Comparison of ENCODE assay signal across 22 cellular contexts in genomic region chr5:71893451-71893850, GRCh38.
A peak's percentile ranks its signal among the peaks of the same experiment; 100 is the strongest.
DNase-seq lines count a peak whose midpoint lies in the region; TF ChIP-seq lines count a peak whose summit lies in the region.
"Had no signal": no experiment of that assay in that cellular context is flagged by ENCODE, and none has a peak within 500 bp of the region (broad histone marks: within the 10 kb centered on the region; RNA-seq: fewer than 3 reads in every experiment).

No MANE protein-coding gene starts in this region.

- peaks cover 5% of the 10 kb centered on the region for H3K9me3 Mint-ChIP-seq in Calu3 (ENCODE audit: low read depth, unreplicated experiment)
- H3K9me3 Mint-ChIP-seq: CD8-positive, alpha-beta T cell had no signal

- H3K4me1 ChIP-seq in adipocyte (ENCODE audit: control insufficient read depth, insufficient read depth, low read length), result peaks cover 11% of the 10 kb centered on the region

- H3F3A ChIP-seq in neural cell (ENCODE audit: insufficient read depth, low read length, poor library complexity, severe bottlenecking), result no peaks in the 10 kb centered on the region

- H3K36me3 ChIP-seq in adipocyte (ENCODE audit: control insufficient read depth, insufficient read depth, low read length, severe bottlenecking) (no peaks in the 10 kb centered on the region), neural cell (ENCODE audit: insufficient read depth, low read length) (no peaks in the 10 kb centered on the region)

- H3K36me3 Mint-ChIP-seq in Calu3 (ENCODE audit: insufficient read depth, unreplicated experiment), result no peaks in the 10 kb centered on the region
- H3K36me3 Mint-ChIP-seq: CD8-positive, alpha-beta T cell had no signal

- H3K27me3 Mint-ChIP-seq in Calu3 (ENCODE audit: unreplicated experiment), result peaks cover 17% of the 10 kb centered on the region

- no TSS peak for BruUV-seq in Calu3 (replicated peaks; lab: Mats Ljungman, UMichigan)

- no peaks in the 10 kb centered on the region for H3K9me2 ChIP-seq in neural cell (ENCODE audit: insufficient read depth, low read length)

- CTCF ChIA-PET in Calu3 (lab: Charles Lee), result no interaction called here

- no peaks in the 10 kb centered on the region for H3K79me2 ChIP-seq in neural cell (replicated peaks; ENCODE audit: insufficient read depth, low read length)

- no peak overlapping the region for H3K4me2 ChIP-seq in neural cell (ENCODE audit: low read length)
- H3K4me2 ChIP-seq: A549 had no signal

- no peak overlapping the region for H3K4me3 Mint-ChIP-seq in Calu3 (ENCODE audit: low read depth, unreplicated experiment)
- H3K4me3 Mint-ChIP-seq: B cell; CD8-positive, alpha-beta T cell had no signal

- H3K27ac Mint-ChIP-seq in Calu3 (ENCODE audit: unreplicated experiment), result no peak overlapping the region
- H3K27ac Mint-ChIP-seq: B cell; CD8-positive, alpha-beta T cell had no signal

- no peak overlapping the region for H3K4me3 ChIP-seq in adipocyte (ENCODE audit: low read length)
- H3K4me3 ChIP-seq in neural cell (ENCODE audit: low read length), result no peak overlapping the region
- H3K4me3 ChIP-seq: A549 had no signal

- TF ChIP-seq CTCF in neural cell (IDR thresholded peaks at IDR 0.05; ENCODE audit: poor library complexity, severe bottlenecking) (no peak), Calu3 (IDR thresholded peaks at IDR 0.05; ENCODE audit: unreplicated experiment) (no peak)

- no peak for TF ChIP-seq RAD21 in neural cell (conservative IDR thresholded peaks at IDR 0.05)

- H3K27me3 ChIP-seq in adipocyte (replicated peaks; ENCODE audit: control insufficient read depth, insufficient read depth, low read length) (peaks cover 16% of the 10 kb centered on the region), neural cell (ENCODE audit: insufficient read depth, low read depth, low read length) (no peaks in the 10 kb centered on the region)

- H3K9ac ChIP-seq in adipocyte (ENCODE audit: low read length), result no peak overlapping the region
- H3K9ac ChIP-seq in neural cell (ENCODE audit: low read length), result no peak overlapping the region

- peak; percentile 24 for DNase-seq in AG20443 (ENCODE audit: low spot score)
- peak; percentile 77 for DNase-seq in adipocyte (ENCODE audit: low read depth)
- DNase-seq in fibroblast of peridontal ligament (ENCODE audit: extremely low read depth), result peak; percentile 41
- no peak for DNase-seq in Calu3
- DNase-seq in HUDEP-2 (lab: John Stamatoyannopoulos, UW; ENCODE audit: unreplicated experiment in 76 of 76), result no peak
- DNase-seq in COLO668 (lab: John Stamatoyannopoulos, UW; ENCODE audit: unreplicated experiment), result no peak
- DNase-seq: CD8-positive, alpha-beta T cell; DMS153; DND-41; H7; Karpas-422; NCI-H1092 treated with DMSO at 0.1 percent for 48 hours; NCI-H1436; NCI-H187; NCI-H2081 treated with DMSO at 0.1 percent for 48 hours; NCI-H2171; RPMI8226; SHP77 had no signal

- peak overlapping the region; percentile 82 for H3K27ac ChIP-seq in neural cell (ENCODE audit: low read length)
- H3K27ac ChIP-seq: C4-2B had no signal

- no peak overlapping the region for H2AFZ ChIP-seq in neural cell (ENCODE audit: low read depth, low read length)

- peaks cover 15% of the 10 kb centered on the region for H3K4me1 Mint-ChIP-seq in Calu3 (ENCODE audit: low read depth, unreplicated experiment)
- H3K4me1 Mint-ChIP-seq: B cell had no signal

- no peak for TF ChIP-seq EP300 in neural cell (conservative IDR thresholded peaks at IDR 0.05; ENCODE audit: poor library complexity, severe bottlenecking)

- intact Hi-C loops in Calu3 (cut with micrococcal nuclease; ENCODE audit: unreplicated experiment), result no loop called here

- H4K20me1 ChIP-seq in neural cell (ENCODE audit: insufficient read depth), result no peaks in the 10 kb centered on the region

- H3K9me3 ChIP-seq in adipocyte (ENCODE audit: control insufficient read depth, low read length) (no peaks in the 10 kb centered on the region), neural cell (ENCODE audit: low read length) (no peaks in the 10 kb centered on the region)
- H3K9me3 ChIP-seq: A549 had no signal

TF ChIP-seq in neural cell, 6 proteins besides CTCF, POLR2A, EP300 and RAD21:
- no peak for TF ChIP-seq TAF1 (IDR thresholded peaks at IDR 0.05; ENCODE audit: low read depth)
TF ChIP-seq in neural cell: peak in this region for 0.

Comparison
In these comparisons a context has a peak if more than half of its experiments do, and no peak if none do; other contexts are left out.
1. DNase-seq: peak in AG20443 (single experiment), adipocyte (single experiment) and fibroblast of peridontal ligament (single experiment); none in Calu3 (single experiment), HUDEP-2 (0 of 76) and COLO668 (single experiment).